In the genomic region with DNA sequence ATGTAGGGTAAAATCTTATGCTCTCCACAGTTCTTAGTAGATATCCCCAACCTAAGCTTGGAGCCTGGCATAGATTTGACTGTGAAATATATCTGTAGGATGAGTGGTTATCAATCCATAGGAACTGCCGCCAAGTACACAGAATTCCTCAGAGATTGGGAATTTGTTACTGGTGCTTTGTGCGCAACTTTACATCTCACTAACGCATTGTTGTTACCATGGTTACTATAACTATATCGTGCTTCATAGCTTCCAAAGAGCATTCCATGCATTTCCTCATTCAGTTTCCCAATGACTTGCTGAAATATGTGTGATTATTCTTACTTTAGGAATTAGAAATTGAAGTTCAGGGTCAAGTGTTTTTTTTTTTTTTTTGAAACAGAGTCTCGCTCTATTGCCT, we compare ENCODE assay signal across 27 cellular contexts. TPM values are rescaled to one million over a fixed set of nuclear protein-coding genes. Genes with fewer than 3 reads are reported as not detected.
"Had no signal": no experiment of that assay in that cellular context is flagged by ENCODE, and none has a peak within 500 bp of the region (broad histone marks: within the 10 kb centered on the region; RNA-seq: fewer than 3 reads in every experiment).

No MANE protein-coding gene starts in this region.

- H3K9me3 ChIP-seq: colonic mucosa, esophagus squamous epithelium, prostate gland, stomach, upper lobe of left lung, uterus had no signal

- H3K4me2 ChIP-seq: hepatocyte had no signal

- H3K36me3 ChIP-seq: colonic mucosa, esophagus squamous epithelium, prostate gland, spleen, stomach, upper lobe of left lung, uterus had no signal

- H3K27me3 ChIP-seq: colonic mucosa, esophagus squamous epithelium, upper lobe of left lung, uterus had no signal

- H3K9ac ChIP-seq: parathyroid adenoma had no signal

- DNase-seq: colonic mucosa; dermis blood vessel endothelial cell; esophagus squamous epithelium; foreskin keratinocyte; head of caudate nucleus; left colon; left ventricle myocardium superior; mesenchymal stem cell; midbrain; naive B cell; spleen; stimulated activated CD4-positive, alpha-beta T cell treated with anti-CD3 and anti-CD28 coated beads, Interleukin-15, amount 100 ng/mL, for 24 hours; stimulated activated CD4-positive, alpha-beta T cell treated with anti-CD3 and anti-CD28 coated beads, Interleukin-1b, Interleukin-23, amount 100 ng/mL, for 48 hours; stimulated activated CD4-positive, alpha-beta T cell treated with anti-CD3 and anti-CD28 coated beads, Interleukin-4, amount 100 ng/mL, for 24 hours; stimulated activated naive CD4-positive, alpha-beta T cell; substantia nigra; upper lobe of left lung; uterus had no signal

- H3K4me1 ChIP-seq: colonic mucosa, foreskin keratinocyte, parathyroid adenoma, prostate gland, upper lobe of left lung, uterus had no signal

- H3K27ac ChIP-seq: colonic mucosa, foreskin keratinocyte, hepatocyte, parathyroid adenoma, prostate gland, stomach, upper lobe of left lung, uterus had no signal

- ATAC-seq: foreskin keratinocyte, left colon, sciatic nerve had no signal

- H2AFZ ChIP-seq: hepatocyte, parathyroid adenoma had no signal

- H3K79me2 ChIP-seq: hepatocyte, parathyroid adenoma had no signal

- H3K4me3 ChIP-seq: colonic mucosa, esophagus squamous epithelium, hepatocyte, lung, prostate gland, spleen, stomach, upper lobe of left lung, uterus had no signal

RNA-seq across cellular contexts. Expression of gene GGTA1, which starts 9.5 kb away (rescaled TPM):
- total RNA-seq: epithelial cell of proximal tubule, foreskin keratinocyte, kidney epithelial cell, renal cortical epithelial cell had no signal
- polyA plus RNA-seq: foreskin keratinocyte had no signal
